In genomic region chr17:46943511-46944393, GRCh38 we compare ENCODE assay signal across 1 cellular context.
TF ChIP-seq lines count a peak whose summit lies in the region.

No MANE protein-coding gene starts in this region.

TF ChIP-seq in K562, 482 proteins besides CTCF, POLR2A, EP300 and RAD21 (continued from another document and continues in another):
- no peak for TF ChIP-seq CHD7 (IDR thresholded peaks at IDR 0.05; ENCODE audit: low read depth, low read length)
- no peak for TF ChIP-seq SNIP1 (IDR thresholded peaks at IDR 0.05; ENCODE audit: low read depth)
- no peak for TF ChIP-seq PBX2 (CRISPR knock-in tag; IDR thresholded peaks at IDR 0.05; ENCODE audit: low read depth)
- 0 out of 2 replicates have a peak, but pooled peaks have one; percentile 17 for TF ChIP-seq PBX2 (tag; conservative IDR thresholded peaks at IDR 0.05; ENCODE audit: low read depth)
- TF ChIP-seq FOXA3 (CRISPR knock-in tag; conservative IDR thresholded peaks at IDR 0.05 in 1 of 2, IDR thresholded peaks at IDR 0.05 in 1 of 2), result no peak
- TF ChIP-seq FOXK2 (conservative IDR thresholded peaks at IDR 0.05 in 1 of 2, IDR thresholded peaks at IDR 0.05 in 1 of 2; ENCODE audit: low read depth in 2 of 2), result no peak
- TF ChIP-seq MYC (IDR thresholded peaks at IDR 0.05; ENCODE audit: low read depth, low read length), result no peak
- TF ChIP-seq MYC (CRISPR knock-in tag; IDR thresholded peaks at IDR 0.05; ENCODE audit: borderline replicate concordance, low read depth), result no peak
- no peak for TF ChIP-seq CREB3L1 (IDR thresholded peaks at IDR 0.05; ENCODE audit: borderline replicate concordance, low read depth)
- TF ChIP-seq MNT (conservative IDR thresholded peaks at IDR 0.05), result no peak; a peak in 1 of 4 replicates
- no peak for TF ChIP-seq ZNF512 (tag; IDR thresholded peaks at IDR 0.05)
- no peak for TF ChIP-seq ZBTB1 (CRISPR knock-in tag; IDR thresholded peaks at IDR 0.05; ENCODE audit: borderline replicate concordance, low read depth)
- no peak for TF ChIP-seq SMAD4 (CRISPR knock-in tag; conservative IDR thresholded peaks at IDR 0.05)
- no peak for TF ChIP-seq CLOCK (CRISPR knock-in tag; IDR thresholded peaks at IDR 0.05; ENCODE audit: borderline replicate concordance)
- no peak for TF ChIP-seq RBM17 (IDR thresholded peaks at IDR 0.05; ENCODE audit: borderline replicate concordance, low read depth, low read length)
- no peak for TF ChIP-seq ZNF586 (CRISPR knock-in tag; conservative IDR thresholded peaks at IDR 0.05)
- no peak for TF ChIP-seq ATF3 (IDR thresholded peaks at IDR 0.05)
- no peak for TF ChIP-seq ATF3 (CRISPR knock-in tag; conservative IDR thresholded peaks at IDR 0.05)
- TF ChIP-seq GATAD2B (IDR thresholded peaks at IDR 0.05; ENCODE audit: borderline replicate concordance), result no peak
- TF ChIP-seq NR4A1 (CRISPR knock-in tag; IDR thresholded peaks at IDR 0.05), result no peak
- no peak for TF ChIP-seq NR4A1 (tag; IDR thresholded peaks at IDR 0.05)
- no peak for TF ChIP-seq CREBBP (IDR thresholded peaks at IDR 0.05; ENCODE audit: low read depth, low read length)
- TF ChIP-seq TOE1 (IDR thresholded peaks at IDR 0.05; ENCODE audit: borderline replicate concordance), result no peak
- no peak; the same call in 1 of the 2 replicates for TF ChIP-seq TOE1 (CRISPR knock-in tag; IDR thresholded peaks at IDR 0.05; ENCODE audit: borderline replicate concordance, low read depth)
- peak; percentile 37 for TF ChIP-seq CCNT2 (IDR thresholded peaks at IDR 0.05; ENCODE audit: borderline replicate concordance, extremely low read depth, insufficient read length, low read depth, low read length)
- no peak for TF ChIP-seq SP2 (IDR thresholded peaks at IDR 0.05; ENCODE audit: extremely low read depth, low read depth, low read length, poor library complexity, severe bottlenecking)
- TF ChIP-seq STAT5A (IDR thresholded peaks at IDR 0.05; ENCODE audit: borderline replicate concordance, low read length), result no peak
- TF ChIP-seq STAG1 (CRISPR knock-in tag; IDR thresholded peaks at IDR 0.05; ENCODE audit: borderline replicate concordance), result no peak
- peak; percentile 64 for TF ChIP-seq PKNOX1 (IDR thresholded peaks at IDR 0.05)
- no peak for TF ChIP-seq PHF21A (IDR thresholded peaks at IDR 0.05; ENCODE audit: borderline replicate concordance, low read depth)
- no peak for TF ChIP-seq U2AF1 (optimal IDR thresholded peaks at IDR 0.05; ENCODE audit: low read depth, low read length)
- no peak for TF ChIP-seq EWSR1 (IDR thresholded peaks at IDR 0.05; ENCODE audit: borderline replicate concordance, low read depth, partially characterized antibody)
- no peak for TF ChIP-seq FOXP1 (CRISPR knock-in tag; IDR thresholded peaks at IDR 0.05)
